In genomic region chr9:20625003-20625349, GRCh38 we compare ENCODE assay signal across 8 cellular contexts. TPM values are rescaled to one million over a fixed set of nuclear protein-coding genes. Genes with fewer than 3 reads are reported as not detected.
A peak's percentile ranks its signal among the peaks of the same experiment; 100 is the strongest.
DNase-seq lines count a peak whose midpoint lies in the region; ATAC-seq, FAIRE-seq and TF ChIP-seq lines count a peak whose summit lies in the region.

No MANE protein-coding gene starts in this region.

- intact Hi-C loops in mammary epithelial cell (cut with micrococcal nuclease), result loop anchor here (1.0 to 2.0 kb wide), 2 partner anchors 60 to 260 kb away; partner anchors contain the start of gene FOCAD
- intact Hi-C loops in MCF 10A (cut with micrococcal nuclease), result loop anchor here (1.0 to 10.0 kb wide), 3 partner anchors 316 to 1130 kb away; no protein-coding TSS in a partner anchor
- intact Hi-C loops in ovary (cut with DNase I), result loop anchor here (10.0 kb wide), 6 partner anchors 60 to 700 kb away; partner anchors contain the start of gene FOCAD (in 1 of the 4)
- intact Hi-C loops in posterior vena cava (cut with DNase I), result loop anchor here in 1 of 2 donors (10.0 kb wide), 2 partner anchors 270 to 320 kb away; no protein-coding TSS in a partner anchor

- TF ChIP-seq CTCF in mammary epithelial cell (conservative IDR thresholded peaks at IDR 0.05 in 1 of 2, IDR thresholded peaks at IDR 0.05 in 1 of 2; ENCODE audit: extremely low read depth in 1 of 2, insufficient read depth in 1 of 2, low read depth in 1 of 2, low read length in 2 of 2) (no peak), MCF 10A (IDR thresholded peaks at IDR 0.05; ENCODE audit: unreplicated experiment) (no peak), keratinocyte (optimal IDR thresholded peaks at IDR 0.05 in 1 of 3, IDR thresholded peaks at IDR 0.05 in 1 of 3, conservative IDR thresholded peaks at IDR 0.05 in 1 of 3; ENCODE audit: extremely low read depth in 1 of 3, insufficient read depth in 2 of 3, low read length in 3 of 3) (no peak), ovary (IDR thresholded peaks at IDR 0.05) (no peak)

- FAIRE-seq in keratinocyte (lab: Jason Lieb, UNC), result no peak

- TF ChIP-seq POLR2A in ovary (IDR thresholded peaks at IDR 0.05), result no peak

- in situ Hi-C loops in mammary epithelial cell (cut with MboI; ENCODE audit: low sequenced_read_pairs in 2 of 2), result loop anchor here (5.0 to 25.0 kb wide), 4 partner anchors 270 to 487 kb away; no protein-coding TSS in a partner anchor

- no peaks in the 10 kb centered on the region for H3K79me2 ChIP-seq in mammary epithelial cell (ENCODE audit: insufficient read depth, low read length)
- no peaks in the 10 kb centered on the region for H3K79me2 ChIP-seq in keratinocyte (ENCODE audit: control insufficient read depth, insufficient read depth, low read length)

- H3K36me3 Mint-ChIP-seq in MCF 10A (ENCODE audit: insufficient read depth, unreplicated experiment), result no peaks in the 10 kb centered on the region
- H3K36me3 Mint-ChIP-seq in activated CD8-positive, alpha-beta T cell treated with anti-CD3 and anti-CD28 coated beads, Interleukin-2, amount 10 ng/mL, durations not matched to agents 7 days and 5 days (ENCODE audit: low read depth), result peaks cover 16% of the 10 kb centered on the region

- H3K9me1 ChIP-seq in keratinocyte (ENCODE audit: control insufficient read depth, extremely low read depth, insufficient read depth, low read length), result no peaks in the 10 kb centered on the region

- H3K4me1 ChIP-seq in mammary epithelial cell (ENCODE audit: insufficient read depth, low read length), result peaks cover 21% of the 10 kb centered on the region
- peaks cover 3% of the 10 kb centered on the region for H3K4me1 ChIP-seq in keratinocyte (ENCODE audit: control insufficient read depth, extremely low read depth, insufficient read depth, low read length)
- peaks cover 6% of the 10 kb centered on the region for H3K4me1 ChIP-seq in thymus (ENCODE audit: control insufficient read depth, insufficient read depth, low read length)
- peaks cover 2% of the 10 kb centered on the region for H3K4me1 ChIP-seq in ovary (ENCODE audit: insufficient read depth)

- H4K20me1 ChIP-seq in mammary epithelial cell (ENCODE audit: insufficient read depth, low read length), result no peaks in the 10 kb centered on the region
- no peaks in the 10 kb centered on the region for H4K20me1 ChIP-seq in keratinocyte (ENCODE audit: control insufficient read depth, extremely low read depth, insufficient read depth, low read length)

- H2AFZ ChIP-seq in mammary epithelial cell (ENCODE audit: low read depth, low read length), result no peak overlapping the region
- H2AFZ ChIP-seq in keratinocyte (ENCODE audit: control insufficient read depth, low read length), result no peak overlapping the region

- POLR2A ChIA-PET in MCF 10A (lab: Yijun Ruan, JAX), result interaction anchor here (0.6 to 4.1 kb wide), 9 partner anchors 18 to 688 kb away, joined by 3 to 52 read pairs (median 3); partner anchors contain the start of gene FOCAD
- POLR2A ChIA-PET in activated CD8-positive, alpha-beta T cell treated with anti-CD3 and anti-CD28 coated beads, Interleukin-2, amount 10 ng/mL, durations not matched to agents 7 days and 5 days (lab: Charles Lee), result interaction anchor here (0.6 to 1.2 kb wide), 3 partner anchors 60 to 371 kb away, joined by 3 to 6 read pairs (median 3); partner anchors contain the start of gene FOCAD

- TF ChIP-seq EP300 in ovary (IDR thresholded peaks at IDR 0.05), result no peak

- BruUV-seq in mammary epithelial cell (replicated peaks; lab: Mats Ljungman, UMichigan) (no TSS peak), MCF 10A (replicated peaks; lab: Mats Ljungman, UMichigan) (no TSS peak)

- CTCF ChIA-PET in mammary epithelial cell (lab: Charles Lee; ENCODE audit: low non-redundant PET), result interaction anchor here (0.6 to 1.2 kb wide), 4 partner anchors 61 to 486 kb away, joined by 3 to 5 read pairs (median 4); no protein-coding TSS in a partner anchor
- CTCF ChIA-PET in MCF 10A (lab: Yijun Ruan, JAX), result interaction anchor here (0.6 to 4.8 kb wide), 32 partner anchors 12 to 700 kb away, joined by 3 to 28 read pairs (median 4); partner anchors contain the start of gene FOCAD
- CTCF ChIA-PET in activated CD8-positive, alpha-beta T cell treated with anti-CD3 and anti-CD28 coated beads, Interleukin-2, amount 10 ng/mL, durations not matched to agents 7 days and 5 days (lab: Charles Lee), result interaction anchor here (0.7 to 6.6 kb wide), 37 partner anchors 11 to 698 kb away, joined by 3 to 115 read pairs (median 5); partner anchors contain the start of gene FOCAD

- H3K27ac ChIP-seq in mammary epithelial cell (ENCODE audit: insufficient read depth, low read depth, low read length) (no peak overlapping the region), keratinocyte (ENCODE audit: control insufficient read depth, insufficient read depth, low read length) (no peak overlapping the region), thymus (ENCODE audit: low read depth) (no peak overlapping the region), ovary (no peak overlapping the region)

- no peak for ATAC-seq in activated CD8-positive, alpha-beta T cell treated with anti-CD3 and anti-CD28 coated beads, Interleukin-2, amount 10 ng/mL, durations not matched to agents 7 days and 5 days

- no peaks in the 10 kb centered on the region for H3K9me3 Mint-ChIP-seq in MCF 10A (ENCODE audit: unreplicated experiment)
- no peaks in the 10 kb centered on the region for H3K9me3 Mint-ChIP-seq in activated CD8-positive, alpha-beta T cell treated with anti-CD3 and anti-CD28 coated beads, Interleukin-2, amount 10 ng/mL, durations not matched to agents 7 days and 5 days (ENCODE audit: insufficient read depth)

- peaks cover 48% of the 10 kb centered on the region for H3K27me3 Mint-ChIP-seq in MCF 10A (ENCODE audit: insufficient read depth, unreplicated experiment)
- peaks cover 4% of the 10 kb centered on the region for H3K27me3 Mint-ChIP-seq in activated CD8-positive, alpha-beta T cell treated with anti-CD3 and anti-CD28 coated beads, Interleukin-2, amount 10 ng/mL, durations not matched to agents 7 days and 5 days (ENCODE audit: low read depth)

- no peaks in the 10 kb centered on the region for H3K36me3 ChIP-seq in mammary epithelial cell (ENCODE audit: insufficient read depth, low read length)
- no peaks in the 10 kb centered on the region for H3K36me3 ChIP-seq in keratinocyte (ENCODE audit: control insufficient read depth in 2 of 2, extremely low read depth in 1 of 2, insufficient read depth in 2 of 2, low read length in 2 of 2)
- no peaks in the 10 kb centered on the region for H3K36me3 ChIP-seq in thymus (ENCODE audit: control insufficient read depth, insufficient read depth)
- no peaks in the 10 kb centered on the region for H3K36me3 ChIP-seq in ovary

- dilution Hi-C loops in mammary epithelial cell (cut with HindIII; ENCODE audit: low sequenced_read_pairs) (no loop called here), keratinocyte (cut with MboI; ENCODE audit: extremely low pct_ligation_motif_present, low sequenced_read_pairs) (no loop called here)

- WGBS in mammary epithelial cell (ENCODE audit: low coverage, missing lambda C conversion rate), result 75% methylated on average over 2 of the region's 2 CpGs
- 86% methylated on average over 2 of the region's 2 CpGs for WGBS in thymus
- 42 to 52% (median 50%) methylated on average over 2 of the region's 2 CpGs for WGBS in ovary, 3 donors

- no peak overlapping the region for H3K4me3 Mint-ChIP-seq in MCF 10A (ENCODE audit: unreplicated experiment)
- H3K4me3 Mint-ChIP-seq in activated CD8-positive, alpha-beta T cell treated with anti-CD3 and anti-CD28 coated beads, Interleukin-2, amount 10 ng/mL, durations not matched to agents 7 days and 5 days, result peak overlapping the region; percentile 94

- H3K4me1 Mint-ChIP-seq in MCF 10A (ENCODE audit: insufficient read depth, unreplicated experiment), result peaks cover 15% of the 10 kb centered on the region
- peaks cover 15% of the 10 kb centered on the region for H3K4me1 Mint-ChIP-seq in activated CD8-positive, alpha-beta T cell treated with anti-CD3 and anti-CD28 coated beads, Interleukin-2, amount 10 ng/mL, durations not matched to agents 7 days and 5 days (ENCODE audit: low read depth)

- H3K27me3 ChIP-seq in mammary epithelial cell (ENCODE audit: insufficient read depth, low read length), result no peaks in the 10 kb centered on the region
- H3K27me3 ChIP-seq in keratinocyte (ENCODE audit: control insufficient read depth, extremely low read depth, insufficient read depth, low read length), result peaks cover 3% of the 10 kb centered on the region
- H3K27me3 ChIP-seq in thymus (ENCODE audit: control insufficient read depth, insufficient read depth), result no peaks in the 10 kb centered on the region
- H3K27me3 ChIP-seq in ovary, result no peaks in the 10 kb centered on the region

- H3K27ac Mint-ChIP-seq in MCF 10A (ENCODE audit: low read depth, unreplicated experiment), result no peak overlapping the region
- H3K27ac Mint-ChIP-seq in activated CD8-positive, alpha-beta T cell treated with anti-CD3 and anti-CD28 coated beads, Interleukin-2, amount 10 ng/mL, durations not matched to agents 7 days and 5 days, result peak overlapping the region; percentile 94

- H3K9me3 ChIP-seq in mammary epithelial cell (replicated peaks; ENCODE audit: insufficient read depth, low read length) (no peaks in the 10 kb centered on the region), keratinocyte (ENCODE audit: control insufficient read depth, low read depth, low read length) (no peaks in the 10 kb centered on the region), thymus (ENCODE audit: control insufficient read depth) (peaks cover 2% of the 10 kb centered on the region), ovary (no peaks in the 10 kb centered on the region)

- no peak overlapping the region for H3K4me3 ChIP-seq in mammary epithelial cell (replicated peaks in 1 of 3; ENCODE audit: insufficient read depth in 1 of 3, low read depth in 2 of 3, low read length in 3 of 3)
- H3K4me3 ChIP-seq in keratinocyte (ENCODE audit: control insufficient read depth in 2 of 3, extremely low read depth in 1 of 3, insufficient read depth in 2 of 3, low read depth in 1 of 3, low read length in 3 of 3), result no peak overlapping the region
- H3K4me3 ChIP-seq in thymus (ENCODE audit: low read length), result peak overlapping the region; percentile 39
- H3K4me3 ChIP-seq in ovary, result no peak overlapping the region

- H3K9ac ChIP-seq in mammary epithelial cell (ENCODE audit: insufficient read depth, low read length) (no peak overlapping the region), keratinocyte (ENCODE audit: control insufficient read depth, extremely low read depth, insufficient read depth, low read length) (no peak overlapping the region)

- DNase-seq in mammary epithelial cell (no peak), MCF 10A (ENCODE audit: unreplicated experiment) (no peak), keratinocyte (ENCODE audit: low read depth, low spot score) (no peak), ovary (no peak), hepatic stellate cell (ENCODE audit: low spot score) (no peak), posterior vena cava (ENCODE audit: low spot score) (no peak)
- DNase-seq in activated CD8-positive, alpha-beta T cell treated with anti-CD3 and anti-CD28 coated beads, Interleukin-2, amount 10 ng/mL, durations not matched to agents 7 days and 5 days, result no peak

- H3K4me2 ChIP-seq in mammary epithelial cell (ENCODE audit: insufficient read depth, low read depth, low read length) (peak overlapping the region; percentile 99), keratinocyte (ENCODE audit: control insufficient read depth, extremely low read depth, insufficient read depth, low read depth, low read length) (peak overlapping the region; percentile 83)

RNA-seq across cellular contexts. Expression of gene MLLT3, which starts 2.7 kb away (rescaled TPM):
- total RNA-seq in mammary epithelial cell, result 10 to 100 TPM in 1 of 2 donors, 1 to 10 TPM in 1; 8.8 to 11.7 TPM
- polyA plus RNA-seq in mammary epithelial cell, result 5.5 TPM
- polyA minus RNA-seq in mammary epithelial cell, result 1.8 TPM
- 0.66 and 1.2 TPM in 2 replicates for total RNA-seq in MCF 10A (2022)
- 100 to 1,000 TPM; 112 to 114 TPM for total RNA-seq in activated CD8-positive, alpha-beta T cell treated with anti-CD3 and anti-CD28 coated beads, Interleukin-2, amount 10 ng/mL, durations not matched to agents 7 days and 5 days
- polyA plus RNA-seq in keratinocyte, result 10.6 to 17.0 TPM (median 15.1 TPM) in 3 replicates
- polyA plus RNA-seq in keratinocyte (2011; ENCODE audit: low read depth), result 8.2 TPM
- 14.0 and 25.0 TPM in 2 replicates for polyA plus RNA-seq in keratinocyte (2011; cell fraction: cytosol; rRNA removed)
- 10.9 and 11.1 TPM in 2 replicates for polyA plus RNA-seq in keratinocyte (2011; cell fraction: nucleus; rRNA removed)
- 10.8 and 11.3 TPM in 2 replicates for polyA plus RNA-seq in keratinocyte (2012; ENCODE audit: low replicate concordance)
- polyA minus RNA-seq in keratinocyte, result 9.1 to 19.1 TPM (median 11.9 TPM) in 3 replicates
- 9.8 TPM for polyA minus RNA-seq in keratinocyte (2011; cell fraction: cytosol; rRNA and poly(A)+ RNA removed)
- 6.0 and 11.6 TPM in 2 replicates for polyA minus RNA-seq in keratinocyte (2011; cell fraction: nucleus; rRNA and poly(A)+ RNA removed)
- 21.8 TPM for polyA plus RNA-seq in thymus
- total RNA-seq in ovary, result 10 to 100 TPM in 6 of 7 donors, 1 to 10 TPM in 1; 8.7 to 15.4 (median 13.8) TPM
- polyA plus RNA-seq in ovary, result 10 to 100 TPM; 10.5 to 14.3 TPM
- 1 to 10 TPM; 6.5 to 7.6 TPM for total RNA-seq in posterior vena cava

RNA-seq across cellular contexts. Expression of gene FOCAD, which starts 59.1 kb away (rescaled TPM):
- total RNA-seq in mammary epithelial cell, result 10 to 100 TPM; 22.5 to 48.2 TPM
- polyA plus RNA-seq in mammary epithelial cell, result 20.0 TPM
- 176 TPM for polyA minus RNA-seq in mammary epithelial cell
- 20.7 and 23.6 TPM in 2 replicates for total RNA-seq in MCF 10A (2022)
- 10 to 100 TPM; 31.5 to 32.8 TPM for total RNA-seq in activated CD8-positive, alpha-beta T cell treated with anti-CD3 and anti-CD28 coated beads, Interleukin-2, amount 10 ng/mL, durations not matched to agents 7 days and 5 days
- polyA plus RNA-seq in keratinocyte, result 28.9 to 33.1 TPM (median 31.6 TPM) in 3 replicates
- 5.3 TPM for polyA plus RNA-seq in keratinocyte (2011; ENCODE audit: low read depth)
- polyA plus RNA-seq in keratinocyte (2011; cell fraction: cytosol; rRNA removed), result 21.5 and 39.3 TPM in 2 replicates
- 43.4 and 46.0 TPM in 2 replicates for polyA plus RNA-seq in keratinocyte (2011; cell fraction: nucleus; rRNA removed)
- 8.8 and 23.7 TPM in 2 replicates for polyA plus RNA-seq in keratinocyte (2012; ENCODE audit: low replicate concordance)
- 51.7 to 114 TPM (median 78.3 TPM) in 3 replicates for polyA minus RNA-seq in keratinocyte
- 39.1 TPM for polyA minus RNA-seq in keratinocyte (2011; cell fraction: cytosol; rRNA and poly(A)+ RNA removed)
- 54.2 and 121 TPM in 2 replicates for polyA minus RNA-seq in keratinocyte (2011; cell fraction: nucleus; rRNA and poly(A)+ RNA removed)
- polyA plus RNA-seq in thymus, result 12.7 TPM
- 10 to 100 TPM; 16.2 to 39.2 (median 29.6) TPM for total RNA-seq in ovary
- 10 to 100 TPM in 1 of 2 donors, 1 to 10 TPM in 1; 5.4 to 18.8 TPM for polyA plus RNA-seq in ovary
- 10 to 100 TPM; 26.3 to 26.8 TPM for total RNA-seq in posterior vena cava

Comparison
In these comparisons a context has a peak if more than half of its experiments do, and no peak if none do; other contexts are left out.
1. RNA of gene MLLT3, which starts 2.7 kb away (total RNA-seq): 112 to 114 TPM in activated CD8-positive, alpha-beta T cell treated with anti-CD3 and anti-CD28 coated beads, Interleukin-2, amount 10 ng/mL, durations not matched to agents 7 days and 5 days; 8.7 to 15.4 TPM in ovary, 8.8 to 11.7 TPM in mammary epithelial cell, 6.5 to 7.6 TPM in posterior vena cava and 0.66 to 1.2 TPM in MCF 10A; every median in the first group is over 4 times any median in the second.